ENCODE assay signal across 10 cellular contexts in genomic region chr3:123082370-123083065, GRCh38. TPM values are rescaled to one million over a fixed set of nuclear protein-coding genes. Genes with fewer than 3 reads are reported as not detected.
DNase-seq lines count a peak whose midpoint lies in the region; ATAC-seq and TF ChIP-seq lines count a peak whose summit lies in the region.
"Had no signal": no experiment of that assay in that cellular context is flagged by ENCODE, and none has a peak within 500 bp of the region (broad histone marks: within the 10 kb centered on the region; RNA-seq: fewer than 3 reads in every experiment).

No MANE protein-coding gene starts in this region.

- H3K36me3 ChIP-seq in gastroesophageal sphincter: no peaks in the 10 kb centered on the region

- CTCF ChIA-PET in GM10248 (lab: Yijun Ruan, JAX): interaction anchor here (2.8 kb wide), 1 partner anchor 15 kb away, joined by 10 read pairs; the partner anchor contains the start of gene PDIA5

- 71 to 76% methylated on average over 5 of the region's 10 CpGs for WGBS in gastroesophageal sphincter (ENCODE audit: low coverage in 1 of 2), 2 donors

- POLR2A ChIA-PET in GM10248 (lab: Yijun Ruan, JAX): no interaction called here

- no peak for TF ChIP-seq EP300 in gastroesophageal sphincter (IDR thresholded peaks at IDR 0.05)

- H3K9me3 ChIP-seq in gastroesophageal sphincter: no peaks in the 10 kb centered on the region
- H3K9me3 ChIP-seq: psoas muscle had no signal

- no peaks in the 10 kb centered on the region for H3K27me3 ChIP-seq in HL-60 (ENCODE audit: insufficient read depth, poor library complexity, severe bottlenecking)
- no peaks in the 10 kb centered on the region for H3K27me3 ChIP-seq in gastroesophageal sphincter

- TF ChIP-seq POLR2A in gastroesophageal sphincter (IDR thresholded peaks at IDR 0.05): no peak

- no peak for TF ChIP-seq CTCF in GM10248 (IDR thresholded peaks at IDR 0.05; ENCODE audit: control extremely low read depth, extremely low read depth, low read depth, missing control alignments)
- TF ChIP-seq CTCF in HL-60 (IDR thresholded peaks at IDR 0.05; ENCODE audit: insufficient read depth, low read length): no peak
- TF ChIP-seq CTCF in gastroesophageal sphincter (IDR thresholded peaks at IDR 0.05): no peak

- H3K27ac ChIP-seq in HL-60 (replicated peaks) (0 out of 2 replicates have a peak overlapping the region, but pooled peaks have one; percentile 9), gastroesophageal sphincter (peak overlapping the region in 3 of 4 donors; percentile 33 to 77 (median 39))
- H3K27ac ChIP-seq: KMS-11, psoas muscle had no signal

- H3K4me3 ChIP-seq in HL-60 (replicated peaks; ENCODE audit: insufficient read depth, low read length): no peak overlapping the region
- H3K4me3 ChIP-seq in gastroesophageal sphincter: no peak overlapping the region
- H3K4me3 ChIP-seq: psoas muscle had no signal

- ATAC-seq in GM21390 (IDR thresholded peaks at IDR 0.05; ENCODE audit: unreplicated experiment): peak; percentile 76
- ATAC-seq in gastroesophageal sphincter: no peak

- peaks cover 9 to 98% (median 46%) of the 10 kb centered on the region in 3 donors for H3K4me1 ChIP-seq in gastroesophageal sphincter

- DNase-seq in GM10248 (ENCODE audit: extremely low spot score): peak; percentile 63
- peak in 1 of 2 experiments; percentile 56 for DNase-seq in HL-60 (ENCODE audit: low read depth in 1 of 2, low spot score in 1 of 2)
- no peak for DNase-seq in OCI-M2 (lab: John Stamatoyannopoulos, UW; ENCODE audit: unreplicated experiment)
- DNase-seq in activated T-cell treated with anti-CD3 and anti-CD28 coated beads for 4 hours: no peak
- no peak for DNase-seq in nucleus accumbens (lab: John Stamatoyannopoulos, UW)
- DNase-seq in central memory CD4-positive, alpha-beta T cell: no peak
- DNase-seq: psoas muscle had no signal

RNA-seq across cellular contexts. Expression of gene PDIA5, which starts 15.7 kb away (rescaled TPM):
- 10 to 100 TPM in 3 of 4 donors, 1 to 10 TPM in 1; 9.0 to 19.8 (median 16.9) TPM for total RNA-seq in gastroesophageal sphincter

RNA-seq across cellular contexts. Expression of gene SEMA5B, which starts 55.0 kb away (rescaled TPM):
- under 1 TPM in 3 of 4 donors, not detected in 1; 0.31 to 0.69 (median 0.32) TPM for total RNA-seq in gastroesophageal sphincter
